In the genomic region with DNA sequence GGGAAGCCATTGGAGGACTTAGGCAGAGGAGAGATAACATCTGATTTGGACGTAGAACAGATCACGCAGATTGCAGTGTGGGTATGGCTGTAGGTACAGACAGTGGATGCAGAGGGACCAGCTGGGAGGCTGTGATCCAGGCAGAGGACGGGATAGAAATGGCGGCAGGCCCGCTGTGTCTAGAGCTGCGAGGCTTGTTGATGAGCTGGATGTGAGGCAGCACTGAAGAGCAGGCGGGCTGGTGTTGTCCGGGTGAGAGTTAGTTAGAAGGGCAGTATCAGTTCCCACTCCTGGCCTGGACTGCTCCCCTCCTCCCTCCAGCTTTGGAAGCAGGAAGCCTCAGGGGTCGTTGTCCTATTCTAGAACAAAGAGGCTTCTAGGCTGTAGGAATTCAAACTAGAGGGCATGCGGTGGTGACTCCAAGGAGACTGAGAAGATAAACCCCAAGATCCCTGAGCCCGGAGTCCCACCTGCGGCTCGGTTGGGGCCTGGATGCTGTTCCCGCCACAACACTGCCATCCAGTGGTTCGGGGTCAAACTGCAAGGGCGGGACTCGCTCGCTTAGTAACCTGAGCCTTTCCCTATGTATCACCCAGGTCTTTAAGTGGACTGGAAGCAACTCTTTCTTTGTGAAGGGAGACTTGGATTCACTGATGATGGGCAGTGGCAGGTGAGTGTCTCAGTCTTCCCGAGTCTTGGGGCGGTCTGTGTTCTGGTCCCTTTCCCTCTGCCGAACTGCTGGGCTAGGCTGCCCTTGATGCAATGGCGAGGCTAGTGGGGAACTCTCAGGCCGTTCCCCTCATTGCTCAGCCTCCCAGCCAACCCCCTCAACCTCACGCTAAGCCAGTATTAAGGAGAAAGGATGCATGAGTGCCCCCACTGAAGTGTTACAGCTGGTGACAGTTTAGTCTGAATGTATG, we compare ENCODE assay signal across 8 cellular contexts. TPM values are rescaled to one million over a fixed set of nuclear protein-coding genes. Genes with fewer than 3 reads are reported as not detected.
A peak's percentile ranks its signal among the peaks of the same experiment; 100 is the strongest.
DNase-seq lines count a peak whose midpoint lies in the region; ATAC-seq, FAIRE-seq and TF ChIP-seq lines count a peak whose summit lies in the region.

No MANE protein-coding gene starts in this region.

- peak; percentile 89 for TF ChIP-seq CTCF in D721Med (IDR thresholded peaks at IDR 0.05; ENCODE audit: insufficient read depth, missing control alignments)
- TF ChIP-seq CTCF in HFFc6 (IDR thresholded peaks at IDR 0.05), result peak; percentile 98
- peak; percentile 98 for TF ChIP-seq CTCF in kidney epithelial cell (IDR thresholded peaks at IDR 0.05; ENCODE audit: insufficient read depth, low read length, poor library complexity, severe bottlenecking)

- H3K27me3 Mint-ChIP-seq in HFFc6 (ENCODE audit: insufficient read depth), result peaks cover 2% of the 10 kb centered on the region

- H3K4me3 Mint-ChIP-seq in HFFc6, result peak overlapping the region; percentile 81

- no peaks in the 10 kb centered on the region for H3K36me3 ChIP-seq in kidney epithelial cell (ENCODE audit: control insufficient read depth, insufficient read depth, low read length)

- H3K27me3 ChIP-seq in kidney epithelial cell (ENCODE audit: control insufficient read depth, insufficient read depth, low read length), result no peaks in the 10 kb centered on the region

- DNase-seq in D721Med (ENCODE audit: insufficient read length, low spot score) (peak; percentile 90), HFFc6 (peak; percentile 57), NCI-H345 (lab: John Stamatoyannopoulos, UW) (peak; percentile 88), cerebellar cortex (ENCODE audit: low spot score) (peak; percentile 90), kidney epithelial cell (ENCODE audit: low read depth) (no peak)
- DNase-seq in activated CD4-positive, CD25-positive, alpha-beta regulatory T cell treated with anti-CD3 and anti-CD28 coated beads, Interleukin-2, amount 50 U/mL, for 72 hours, result peak; percentile 82
- peak; percentile 62 to 82 for DNase-seq in stimulated activated CD4-positive, alpha-beta T cell treated with anti-CD3 and anti-CD28 coated beads, Interleukin-15, amount 100 ng/mL, for 48 hours (ENCODE audit: low read depth in 2 of 2)

- FAIRE-seq in D721Med (lab: Jason Lieb, UNC), result no peak

- H3K4me3 ChIP-seq in kidney epithelial cell (ENCODE audit: low read depth, low read length), result no peak overlapping the region

- H3K9me3 Mint-ChIP-seq in HFFc6, result no peaks in the 10 kb centered on the region

- ATAC-seq in HG02938 (IDR thresholded peaks at IDR 0.05; ENCODE audit: unreplicated experiment), result no peak

- H3K4me1 Mint-ChIP-seq in HFFc6 (ENCODE audit: low read depth), result peaks cover 15% of the 10 kb centered on the region

- H3K36me3 Mint-ChIP-seq in HFFc6 (ENCODE audit: low read depth), result no peaks in the 10 kb centered on the region

- H3K27ac Mint-ChIP-seq in HFFc6, result peak overlapping the region; percentile 73

RNA-seq across cellular contexts. Expression of gene TLDC2, which starts 11.2 kb away (rescaled TPM):
- under 1 TPM; 0.17 to 0.55 (median 0.39) TPM for total RNA-seq in HFFc6 (2021; fragmentation: NEBNext Ultra II Directional; extraction: Animal tissue kit (Norgen Biotek cat#: 25700))
- 0.14 and 0.25 TPM in 2 replicates for total RNA-seq in kidney epithelial cell
